In genomic region chr4:147735413-147736301, GRCh38 we compare ENCODE assay signal across 8 cellular contexts. TPM values are rescaled to one million over a fixed set of nuclear protein-coding genes. Genes with fewer than 3 reads are reported as not detected.
DNase-seq lines count a peak whose midpoint lies in the region; ATAC-seq and TF ChIP-seq lines count a peak whose summit lies in the region.

No MANE protein-coding gene starts in this region.

- H3K4me3 ChIP-seq in muscle layer of duodenum (ENCODE audit: low read depth in 1 of 2, low read length in 2 of 2) = peak overlapping the region; percentile 10 to 32

- H3K36me3 ChIP-seq in muscle layer of duodenum (ENCODE audit: control insufficient read depth in 1 of 2, insufficient read depth in 2 of 2, low read length in 2 of 2) = no peaks in the 10 kb centered on the region

- DNase-seq in GM13976 (ENCODE audit: low spot score) (peak; percentile 56), T-helper 17 cell (no peak), DMS 273 (lab: John Stamatoyannopoulos, UW; ENCODE audit: unreplicated experiment) (no peak), islet precursor cell (no peak)

- H3K27ac ChIP-seq in muscle layer of duodenum (ENCODE audit: low read length) = peak overlapping the region; percentile 27

- H3K27ac Mint-ChIP-seq in T-helper 17 cell = peak overlapping the region; percentile 32

- H3K4me1 ChIP-seq in muscle layer of duodenum (ENCODE audit: control insufficient read depth in 1 of 2, insufficient read depth in 2 of 2, low read length in 2 of 2) = peaks cover 0 to 17% of the 10 kb centered on the region in 2 donors

- H3K4me3 Mint-ChIP-seq in T-helper 17 cell = peak overlapping the region; percentile 33

- H3K27me3 Mint-ChIP-seq in T-helper 17 cell = no peaks in the 10 kb centered on the region

- ATAC-seq in GM21786 (IDR thresholded peaks at IDR 0.05; ENCODE audit: unreplicated experiment) = peak; percentile 32
- no peak for ATAC-seq in T-helper 17 cell
- ATAC-seq in HG02852 (IDR thresholded peaks at IDR 0.05; ENCODE audit: unreplicated experiment) = no peak
- ATAC-seq in HG03025 (IDR thresholded peaks at IDR 0.05; ENCODE audit: low FRiP score, unreplicated experiment) = no peak

- H3K9me3 ChIP-seq in T-helper 17 cell (ENCODE audit: control insufficient read depth, low read length, poor library complexity, severe bottlenecking) (no peaks in the 10 kb centered on the region), muscle layer of duodenum (ENCODE audit: control insufficient read depth in 1 of 2, low read length in 2 of 2) (no peaks in the 10 kb centered on the region)

- H3K4me1 Mint-ChIP-seq in T-helper 17 cell = peaks cover 40% of the 10 kb centered on the region

- no peak for TF ChIP-seq CTCF in GM13976 (IDR thresholded peaks at IDR 0.05; ENCODE audit: borderline replicate concordance, control extremely low read depth, extremely low read depth, insufficient read depth, missing control alignments)

- no peaks in the 10 kb centered on the region for H3K27me3 ChIP-seq in muscle layer of duodenum (ENCODE audit: low read depth, low read length)

- in situ Hi-C loops in GM13976 (cut with MboI; ENCODE audit: low sequenced_read_pairs, unreplicated experiment) = no loop called here

- H3K36me3 Mint-ChIP-seq in T-helper 17 cell (ENCODE audit: low read depth) = no peaks in the 10 kb centered on the region

RNA-seq across cellular contexts. Expression of gene ARHGAP10, which starts 3.8 kb away (rescaled TPM):
- 10 to 100 TPM; 14.6 to 23.3 TPM for total RNA-seq in T-helper 17 cell

RNA-seq across cellular contexts. Expression of gene PRMT9, which starts 51.7 kb away (rescaled TPM):
- 10 to 100 TPM; 13.9 to 21.3 TPM for total RNA-seq in T-helper 17 cell
